ENCODE assay signal across 28 cellular contexts in genomic region chr20:33249456-33249855, GRCh38. TPM values are rescaled to one million over a fixed set of nuclear protein-coding genes. Genes with fewer than 3 reads are reported as not detected.
DNase-seq lines count a peak whose midpoint lies in the region; TF ChIP-seq lines count a peak whose summit lies in the region.
"Had no signal": no experiment of that assay in that cellular context is flagged by ENCODE, and none has a peak within 500 bp of the region (broad histone marks: within the 10 kb centered on the region; RNA-seq: fewer than 3 reads in every experiment).

No MANE protein-coding gene starts in this region.

- no peaks in the 10 kb centered on the region for H3K4me1 ChIP-seq in osteoblast (ENCODE audit: insufficient read depth, low read length)

- H3K27ac ChIP-seq in osteoblast (ENCODE audit: low read depth, low read length): no peak overlapping the region
- H3K27ac ChIP-seq: BLaER1 treated with 17β-estradiol and CSF1 and Interleukin-3, amounts not matched to agents 10 nM and 100 nM; KMS-11; PC-9; SK-N-MC had no signal

- H4K20me1 ChIP-seq in osteoblast (ENCODE audit: insufficient read depth, low read length): no peaks in the 10 kb centered on the region
- H4K20me1 ChIP-seq: BLaER1 treated with 17β-estradiol and CSF1 and Interleukin-3, amounts not matched to agents 10 nM and 100 nM had no signal

- TF ChIP-seq CTCF in osteoblast (IDR thresholded peaks at IDR 0.05; ENCODE audit: extremely low read depth, low read depth, low read length): no peak

- DNase-seq in DMS 273 (lab: John Stamatoyannopoulos, UW; ENCODE audit: unreplicated experiment) (peak; percentile 97), NCI-H2171 (lab: John Stamatoyannopoulos, UW) (peak; percentile 88), NCI-H82 (lab: John Stamatoyannopoulos, UW) (peak; percentile 86), cerebellum (ENCODE audit: low spot score) (peak; percentile 57), glomerular visceral epithelial cell (ENCODE audit: extremely low spot score) (no peak), osteoblast (ENCODE audit: insufficient read length, low spot score, missing footprints) (no peak), NOMO-1 treated with dmso at 0.1 percent for 144 hours (lab: John Stamatoyannopoulos, UW; ENCODE audit: unreplicated experiment) (no peak), COR-L47 (lab: John Stamatoyannopoulos, UW) (no peak)
- DNase-seq: 8988T; CD4-positive, alpha-beta memory T cell; GDM1; HCEC 1CT; IMR-90; MV-4-11; NCI-H1417; NCI-H2029; NCI-H774; PC-9; RPMI8226; SHP77; SW 1271; T-helper 17 cell had no signal

- H3K9me3 ChIP-seq in osteoblast (ENCODE audit: low read depth, low read length): no peaks in the 10 kb centered on the region
- H3K9me3 ChIP-seq: BLaER1 treated with 17β-estradiol and CSF1 and Interleukin-3, amounts not matched to agents 10 nM and 100 nM had no signal

- H3K36me3 ChIP-seq in osteoblast (ENCODE audit: insufficient read depth, low read length): no peaks in the 10 kb centered on the region
- H3K36me3 ChIP-seq: BLaER1 treated with 17β-estradiol and CSF1 and Interleukin-3, amounts not matched to agents 10 nM and 100 nM had no signal

- H3K27me3 ChIP-seq in osteoblast (ENCODE audit: insufficient read depth, low read length): no peaks in the 10 kb centered on the region
- H3K27me3 ChIP-seq: BLaER1 treated with 17β-estradiol and CSF1 and Interleukin-3, amounts not matched to agents 10 nM and 100 nM had no signal

- no peaks in the 10 kb centered on the region for H3K79me2 ChIP-seq in osteoblast (ENCODE audit: insufficient read depth, low read length)

- H3K4me3 ChIP-seq in osteoblast (ENCODE audit: insufficient read depth, low read length): no peak overlapping the region
- H3K4me3 ChIP-seq: BLaER1 treated with 17β-estradiol and CSF1 and Interleukin-3, amounts not matched to agents 10 nM and 100 nM; GM23338; PC-9; SK-N-MC had no signal

- no peak overlapping the region for H2AFZ ChIP-seq in osteoblast (ENCODE audit: low read length)
- H2AFZ ChIP-seq: GM23338, PC-9 had no signal

- H3K4me2 ChIP-seq in osteoblast (ENCODE audit: insufficient read depth, low read length): no peak overlapping the region
- H3K4me2 ChIP-seq: GM23338, KMS-11, PC-9 had no signal

RNA-seq across cellular contexts. Expression of gene BPIFA1, which starts 13.7 kb away (rescaled TPM):
- total RNA-seq in cerebellum (not detected), osteoblast (not detected in 2 replicates)
- total RNA-seq: CD4-positive, alpha-beta memory T cell; Daoy; GM23338; IMR-90; NCI-H460; PC-9; T-helper 17 cell had no signal

RNA-seq across cellular contexts. Expression of gene BPIFA3, which starts 32.3 kb away (rescaled TPM):
- total RNA-seq in cerebellum (not detected), osteoblast (not detected in 2 replicates)
- total RNA-seq: CD4-positive, alpha-beta memory T cell; Daoy; GM23338; IMR-90; NCI-H460; PC-9; T-helper 17 cell had no signal

RNA-seq across cellular contexts. Expression of gene BPIFB1, which starts 33.6 kb away (rescaled TPM):
- total RNA-seq in cerebellum (0.45 TPM), osteoblast (not detected in 2 replicates)
- total RNA-seq: CD4-positive, alpha-beta memory T cell; Daoy; GM23338; IMR-90; NCI-H460; PC-9; T-helper 17 cell had no signal

Comparison
In these comparisons a context has a peak if more than half of its experiments do, and no peak if none do; other contexts are left out.
1. DNase-seq: peak in DMS 273 (single experiment), NCI-H2171 (single experiment), NCI-H82 (single experiment) and cerebellum (single experiment); none in glomerular visceral epithelial cell (single experiment), osteoblast (single experiment), NOMO-1 treated with dmso at 0.1 percent for 144 hours (single experiment) and COR-L47 (single experiment).